8 cellular contexts compared by ENCODE assay signal in genomic region chr14:73786632-73786941, GRCh38.
A peak's percentile ranks its signal among the peaks of the same experiment; 100 is the strongest.
DNase-seq lines count a peak whose midpoint lies in the region; ATAC-seq and TF ChIP-seq lines count a peak whose summit lies in the region.

No MANE protein-coding gene starts in this region.

- H3K4me1 Mint-ChIP-seq in T-cell: peaks cover 62 to 68% (median 66%) of the 10 kb centered on the region in 3 donors

- H3K4me1 ChIP-seq in HEK293 (ENCODE audit: control insufficient read depth, insufficient read depth, low read length): peaks cover 18% of the 10 kb centered on the region

- peak overlapping the region; percentile 36 for H3K4me2 ChIP-seq in neural cell (ENCODE audit: low read length)

- no peak overlapping the region for H2AFZ ChIP-seq in neural cell (ENCODE audit: low read depth, low read length)

- H3K4me3 Mint-ChIP-seq in T-cell: peak overlapping the region; percentile 95

- POLR2A ChIA-PET in HEK293 (lab: Yijun Ruan, JAX) (interaction anchor here (0.6 to 5.9 kb wide), 10 partner anchors 9 to 286 kb away, joined by 3 to 52 read pairs (median 4); partner anchors contain the start of gene PTGR2), T-cell (lab: Charles Lee) (interaction anchor here (0.6 to 1.8 kb wide), 3 partner anchors 28 to 601 kb away, joined by 3 to 6 read pairs (median 6); no protein-coding TSS in a partner anchor)

- no peaks in the 10 kb centered on the region for H3K27me3 Mint-ChIP-seq in T-cell

- H3K27me3 ChIP-seq in neural cell (ENCODE audit: insufficient read depth, low read depth, low read length): peaks cover 28% of the 10 kb centered on the region

- peak overlapping the region; percentile 71 for H3K4me3 ChIP-seq in HEK293 (ENCODE audit: low read depth, low read length)
- H3K4me3 ChIP-seq in neural cell (ENCODE audit: low read length): peak overlapping the region; percentile 65

- ATAC-seq in T-cell (replicated peaks in 1 of 4): no peak
- no peak for ATAC-seq in GM18520 (IDR thresholded peaks at IDR 0.05; ENCODE audit: unreplicated experiment)
- no peak for ATAC-seq in HG03521 (IDR thresholded peaks at IDR 0.05; ENCODE audit: unreplicated experiment)

- H3K9me3 ChIP-seq in HEK293 (ENCODE audit: control insufficient read depth, insufficient read depth, low read depth, low read length): no peaks in the 10 kb centered on the region
- H3K9me3 ChIP-seq in neural cell (ENCODE audit: low read length): no peaks in the 10 kb centered on the region

- H3K36me3 ChIP-seq in HEK293 (ENCODE audit: control insufficient read depth in 2 of 2, insufficient read depth in 1 of 2, low read length in 2 of 2) (no peaks in the 10 kb centered on the region), neural cell (ENCODE audit: insufficient read depth, low read length) (no peaks in the 10 kb centered on the region)

- no peaks in the 10 kb centered on the region for H4K20me1 ChIP-seq in neural cell (ENCODE audit: insufficient read depth)

- no peaks in the 10 kb centered on the region for H3K79me2 ChIP-seq in neural cell (replicated peaks; ENCODE audit: insufficient read depth, low read length)

- no peaks in the 10 kb centered on the region for H3K9me3 Mint-ChIP-seq in T-cell

- no peaks in the 10 kb centered on the region for H3K36me3 Mint-ChIP-seq in T-cell

- TF ChIP-seq RAD21 in neural cell (conservative IDR thresholded peaks at IDR 0.05): no peak

- DNase-seq in ELR (ENCODE audit: low read depth) (peak; percentile 59), T-cell (no peak), fibroblast of gingiva (ENCODE audit: low read depth) (peak; percentile 34), cortex of kidney (lab: John Stamatoyannopoulos, UW) (no peak)

- H3K9me2 ChIP-seq in neural cell (ENCODE audit: insufficient read depth, low read length): no peaks in the 10 kb centered on the region

- TF ChIP-seq EP300 in neural cell (conservative IDR thresholded peaks at IDR 0.05; ENCODE audit: poor library complexity, severe bottlenecking): no peak

- H3K27ac Mint-ChIP-seq in T-cell: peak overlapping the region; percentile 96

- H3K9ac ChIP-seq in neural cell (ENCODE audit: low read length): no peak overlapping the region

- no peak for TF ChIP-seq CTCF in HEK293 (tag by site-specific recombination; IDR thresholded peaks at IDR 0.05)
- TF ChIP-seq CTCF in neural cell (IDR thresholded peaks at IDR 0.05; ENCODE audit: poor library complexity, severe bottlenecking): no peak

- CTCF ChIA-PET in HEK293 (lab: Yijun Ruan, JAX) (interaction anchor here (0.6 to 2.4 kb wide), 4 partner anchors 11 to 59 kb away, joined by 3 to 11 read pairs (median 4); no protein-coding TSS in a partner anchor), T-cell (lab: Charles Lee) (interaction anchor here (0.9 to 2.3 kb wide), 8 partner anchors 11 to 45 kb away, joined by 3 to 18 read pairs (median 6); a partner anchor contains a TSS)

- peak overlapping the region; percentile 97 for H3K27ac ChIP-seq in HEK293 (ENCODE audit: extremely low read depth, low read depth, low read length)
- H3K27ac ChIP-seq in neural cell (ENCODE audit: low read length): no peak overlapping the region

- H3F3A ChIP-seq in neural cell (ENCODE audit: insufficient read depth, low read length, poor library complexity, severe bottlenecking): peaks cover 3% of the 10 kb centered on the region

TF ChIP-seq in HEK293, 187 proteins besides CTCF, POLR2A, EP300 and RAD21 (continues in another document):
- TF ChIP-seq ZBTB8A (tag by site-specific recombination; IDR thresholded peaks at IDR 0.05) (peak; percentile 52; the same call in 1 of the 2 replicates), PRDM4 (tag by site-specific recombination; IDR thresholded peaks at IDR 0.05) (no peak)
- TF ChIP-seq, protein P1, sequence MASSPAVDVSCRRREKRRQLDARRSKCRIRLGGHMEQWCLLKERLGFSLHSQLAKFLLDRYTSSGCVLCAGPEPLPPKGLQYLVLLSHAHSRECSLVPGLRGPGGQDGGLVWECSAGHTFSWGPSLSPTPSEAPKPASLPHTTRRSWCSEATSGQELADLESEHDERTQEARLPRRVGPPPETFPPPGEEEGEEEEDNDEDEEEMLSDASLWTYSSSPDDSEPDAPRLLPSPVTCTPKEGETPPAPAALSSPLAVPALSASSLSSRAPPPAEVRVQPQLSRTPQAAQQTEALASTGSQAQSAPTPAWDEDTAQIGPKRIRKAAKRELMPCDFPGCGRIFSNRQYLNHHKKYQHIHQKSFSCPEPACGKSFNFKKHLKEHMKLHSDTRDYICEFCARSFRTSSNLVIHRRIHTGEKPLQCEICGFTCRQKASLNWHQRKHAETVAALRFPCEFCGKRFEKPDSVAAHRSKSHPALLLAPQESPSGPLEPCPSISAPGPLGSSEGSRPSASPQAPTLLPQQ (tag by site-specific recombination; IDR thresholded peaks at IDR 0.05): no peak
- TF ChIP-seq, protein P2, sequence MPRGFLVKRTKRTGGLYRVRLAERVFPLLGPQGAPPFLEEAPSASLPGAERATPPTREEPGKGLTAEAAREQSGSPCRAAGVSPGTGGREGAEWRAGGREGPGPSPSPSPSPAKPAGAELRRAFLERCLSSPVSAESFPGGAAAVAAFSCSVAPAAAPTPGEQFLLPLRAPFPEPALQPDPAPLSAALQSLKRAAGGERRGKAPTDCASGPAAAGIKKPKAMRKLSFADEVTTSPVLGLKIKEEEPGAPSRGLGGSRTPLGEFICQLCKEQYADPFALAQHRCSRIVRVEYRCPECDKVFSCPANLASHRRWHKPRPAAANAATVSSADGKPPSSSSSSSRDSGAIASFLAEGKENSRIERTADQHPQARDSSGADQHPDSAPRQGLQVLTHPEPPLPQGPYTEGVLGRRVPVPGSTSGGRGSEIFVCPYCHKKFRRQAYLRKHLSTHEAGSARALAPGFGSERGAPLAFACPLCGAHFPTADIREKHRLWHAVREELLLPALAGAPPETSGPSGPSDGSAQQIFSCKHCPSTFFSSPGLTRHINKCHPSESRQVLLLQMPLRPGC (tag by site-specific recombination; IDR thresholded peaks at IDR 0.05): no peak

TF ChIP-seq in neural cell, 6 proteins besides CTCF, POLR2A, EP300 and RAD21:
- TF ChIP-seq EZH2 (IDR thresholded peaks at IDR 0.05; ENCODE audit: borderline replicate concordance, insufficient read depth, low read length, poor library complexity, severe bottlenecking) (no peak), POLR2AphosphoS5 (IDR thresholded peaks at IDR 0.05) (no peak), SMC3 (conservative IDR thresholded peaks at IDR 0.05; ENCODE audit: poor library complexity) (no peak), MXI1 (conservative IDR thresholded peaks at IDR 0.05; ENCODE audit: poor library complexity, severe bottlenecking) (no peak), TAF1 (IDR thresholded peaks at IDR 0.05; ENCODE audit: low read depth) (no peak), REST (IDR thresholded peaks at IDR 0.05; ENCODE audit: borderline replicate concordance) (no peak)

Comparison
In these comparisons a context has a peak if more than half of its experiments do, and no peak if none do; other contexts are left out.
1. DNase-seq: peak in ELR (single experiment) and fibroblast of gingiva (single experiment); none in T-cell (0 of 34) and cortex of kidney (single experiment).